ENCODE assay signal across 8 cellular contexts in the genomic region with DNA sequence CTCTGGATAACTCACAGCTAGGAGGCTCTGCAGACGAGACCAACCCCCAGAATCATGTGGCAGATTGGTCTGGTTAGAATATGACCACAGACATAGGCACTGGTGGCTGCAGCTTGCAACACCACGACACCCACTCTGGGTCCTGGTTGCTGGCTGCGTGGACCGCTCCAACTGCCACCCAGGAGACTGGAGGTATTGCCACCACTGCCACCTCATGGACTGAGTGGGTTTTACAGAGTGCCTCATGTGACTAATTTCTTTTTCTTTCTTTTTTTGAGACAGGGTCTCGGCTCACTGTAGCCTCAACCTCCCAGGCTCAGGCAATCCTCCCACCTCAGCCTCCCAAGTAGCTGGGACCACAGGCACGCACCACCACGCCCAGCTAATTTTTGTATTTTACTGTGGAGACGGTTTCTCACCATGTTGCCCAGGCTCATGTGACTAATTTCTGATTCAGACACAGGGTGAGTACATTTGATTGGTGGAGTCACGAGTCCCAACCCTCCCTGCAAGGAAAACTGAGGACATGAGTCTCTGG. TPM values are rescaled to one million over a fixed set of nuclear protein-coding genes. Genes with fewer than 3 reads are reported as not detected.
DNase-seq lines count a peak whose midpoint lies in the region; ATAC-seq and TF ChIP-seq lines count a peak whose summit lies in the region.

No MANE protein-coding gene starts in this region.

- H3K9me3 ChIP-seq in heart right ventricle = no peaks in the 10 kb centered on the region

- H3K4me3 ChIP-seq in heart right ventricle (peak overlapping the region in 1 of 10 donors; percentile 18), retinal pigment epithelial cell (ENCODE audit: low read length) (no peak overlapping the region)

- WGBS in heart right ventricle, 2 donors = 46 to 51% methylated on average over 9 of the region's 9 CpGs

- TF ChIP-seq CTCF in heart right ventricle (IDR thresholded peaks at IDR 0.05) (peak; percentile 37 to 71 (median 65)), retinal pigment epithelial cell (conservative IDR thresholded peaks at IDR 0.05; ENCODE audit: low read depth, low read length) (peak; percentile 52)

- peaks cover 0 to 41% (median 0%) of the 10 kb centered on the region in 9 donors for H3K4me1 ChIP-seq in heart right ventricle

- intact Hi-C loops in heart right ventricle (cut with DNase I) = loop anchor here in 8 of 10 donors (1.0 to 10.0 kb wide), 6 partner anchors 64 to 91 kb away; no protein-coding TSS in a partner anchor

- no peaks in the 10 kb centered on the region for H3K36me3 ChIP-seq in heart right ventricle

- DNase-seq in NCI-H446 (lab: John Stamatoyannopoulos, UW) = peak; percentile 36 to 61
- DNase-seq in NCI-H446 treated with DMSO at 0.1 percent for 48 hours (lab: John Stamatoyannopoulos, UW) = no peak
- DNase-seq in HuH-7 (ENCODE audit: low spot score) = peak; percentile 59
- peak; percentile 30 to 79 for DNase-seq in SW 1271 (lab: John Stamatoyannopoulos, UW)
- DNase-seq in activated naive CD8-positive, alpha-beta T cell treated with anti-CD3 and anti-CD28 coated beads, Interleukin-2, amount 50 U/mL, for 16 hours (ENCODE audit: low read depth, low spot score) = peak; percentile 29
- DNase-seq in heart right ventricle = peak; percentile 47 to 50
- DNase-seq in retinal pigment epithelial cell (ENCODE audit: low read depth) = no peak
- DNase-seq in NCI-H128 (lab: John Stamatoyannopoulos, UW; ENCODE audit: unreplicated experiment) = no peak

- peak overlapping the region in 1 of 10 donors; percentile 79 for H3K27ac ChIP-seq in heart right ventricle

- H3K27me3 ChIP-seq in heart right ventricle = no peaks in the 10 kb centered on the region

- ATAC-seq in heart right ventricle = peak; percentile 68 to 86 (median 78)

RNA-seq across cellular contexts. Expression of a gene that starts 29.9 kb away (rescaled TPM):
- total RNA-seq in heart right ventricle = under 1 TPM in 1 of 10 donors, not detected in 9; 0.35 TPM
- polyA plus RNA-seq in heart right ventricle = not detected

RNA-seq across cellular contexts. Expression of a gene that starts 45.2 kb away (rescaled TPM):
- 10 to 100 TPM; 10.8 to 21.3 (median 13.2) TPM for total RNA-seq in heart right ventricle
- polyA plus RNA-seq in heart right ventricle = 10 to 100 TPM in 1 of 2 donors, 1 to 10 TPM in 1; 9.9 to 14.3 TPM

Comparison
In these comparisons a context has a peak if more than half of its experiments do, and no peak if none do; other contexts are left out.
1. DNase-seq: peak in NCI-H446 (2 of 2), HuH-7 (single experiment), SW 1271 (2 of 2), activated naive CD8-positive, alpha-beta T cell treated with anti-CD3 and anti-CD28 coated beads, Interleukin-2, amount 50 U/mL, for 16 hours (single experiment) and heart right ventricle (2 of 2); none in NCI-H446 treated with DMSO at 0.1 percent for 48 hours (single experiment), retinal pigment epithelial cell (single experiment) and NCI-H128 (single experiment).